ENCODE assay signal across 21 cellular contexts in the genomic region with DNA sequence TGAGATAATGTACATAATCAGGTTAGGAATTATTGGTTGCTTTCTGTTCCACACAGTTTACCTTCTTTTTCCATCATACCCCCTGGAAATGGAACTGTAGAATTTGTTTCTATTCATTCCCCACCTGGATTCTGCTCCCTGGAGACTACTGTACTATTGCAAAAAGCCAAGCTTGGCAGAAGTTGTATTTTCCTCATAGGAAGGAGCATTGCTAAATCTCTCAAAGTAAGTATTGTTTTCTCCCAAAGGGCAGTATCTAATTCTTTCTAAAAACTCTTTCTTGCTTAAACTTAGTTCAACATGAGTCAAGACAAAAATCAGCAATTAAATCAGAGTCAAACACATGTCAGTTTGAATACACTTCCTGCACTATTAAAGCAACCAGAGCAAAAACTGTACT.
"Had no signal": no experiment of that assay in that cellular context is flagged by ENCODE, and none has a peak within 500 bp of the region (broad histone marks: within the 10 kb centered on the region; RNA-seq: fewer than 3 reads in every experiment).

No MANE protein-coding gene starts in this region.

- DNase-seq: activated CD4-positive, alpha-beta T cell treated with anti-CD3 and anti-CD28 coated beads, Interleukin-2, amount 50 U/mL, for 4 hours; activated CD4-positive, CD25-positive, alpha-beta regulatory T cell treated with anti-CD3 and anti-CD28 coated beads, Interleukin-2, amount 50 U/mL, for 72 hours; activated effector memory CD4-positive, alpha-beta T cell treated with Interleukin-2 at 50 U/mL for 16 hours; activated T-cell treated with anti-CD3 and anti-CD28 coated beads, Interleukin-2, amount 50 U/mL, for 24 hours; amygdala; brain microvascular endothelial cell; esophagus squamous epithelium; glutamatergic neuron; immature natural killer cell; left cardiac atrium; mammary epithelial cell; mucosa of descending colon; occipital lobe; stimulated activated CD4-positive, alpha-beta T cell treated with anti-CD3 and anti-CD28 coated beads, Interleukin-4, amount 100 ng/mL, for 24 hours; stomach; SW 1271; uterus had no signal

- H3K9me3 Mint-ChIP-seq: activated naive CD4-positive, alpha-beta T cell treated with anti-CD3 and anti-CD28 coated beads, Interleukin-2, amount 50 U/mL, for 72 hours; activated T-cell treated with anti-CD3 and anti-CD28 coated beads, Interleukin-2, amount 50 U/mL, for 24 hours; natural killer cell treated with Interleukin-12 subunit alpha and Interleukin-12 subunit beta and Interleukin-15 and Interleukin-18, amount 100 ng/mL, for 72 hours; T-helper 2 cell treated with Interferon-gamma antibody and Interleukin-4, amounts not matched to agents 5 μg/mL and 100 μg/mL, for 36 hours had no signal

- H3K4me1 Mint-ChIP-seq: immature natural killer cell had no signal

- ATAC-seq: activated naive CD4-positive, alpha-beta T cell treated with anti-CD3 and anti-CD28 coated beads, Interleukin-2, amount 50 U/mL, for 72 hours; mucosa of descending colon; natural killer cell treated with Interleukin-12 subunit alpha and Interleukin-12 subunit beta and Interleukin-15 and Interleukin-18, amount 100 ng/mL, for 72 hours had no signal

- H3K4me3 ChIP-seq: esophagus squamous epithelium, mucosa of descending colon, prostate gland, stomach, uterus had no signal

- H3K4me3 Mint-ChIP-seq: activated T-cell treated with anti-CD3 and anti-CD28 coated beads, Interleukin-2, amount 50 U/mL, for 24 hours; immature natural killer cell; natural killer cell treated with Interleukin-12 subunit alpha and Interleukin-12 subunit beta and Interleukin-15 and Interleukin-18, amount 100 ng/mL, for 72 hours; T-helper 2 cell treated with Interferon-gamma antibody and Interleukin-4, amounts not matched to agents 5 μg/mL and 100 μg/mL, for 36 hours had no signal

- H3K36me3 Mint-ChIP-seq: activated naive CD4-positive, alpha-beta T cell treated with anti-CD3 and anti-CD28 coated beads, Interleukin-2, amount 50 U/mL, for 72 hours; immature natural killer cell; natural killer cell treated with Interleukin-12 subunit alpha and Interleukin-12 subunit beta and Interleukin-15 and Interleukin-18, amount 100 ng/mL, for 72 hours had no signal

- H3K27ac Mint-ChIP-seq: activated naive CD4-positive, alpha-beta T cell treated with anti-CD3 and anti-CD28 coated beads, Interleukin-2, amount 50 U/mL, for 72 hours; activated T-cell treated with anti-CD3 and anti-CD28 coated beads, Interleukin-2, amount 50 U/mL, for 24 hours; immature natural killer cell; natural killer cell treated with Interleukin-12 subunit alpha and Interleukin-12 subunit beta and Interleukin-15 and Interleukin-18, amount 100 ng/mL, for 72 hours; T-helper 2 cell treated with Interferon-gamma antibody and Interleukin-4, amounts not matched to agents 5 μg/mL and 100 μg/mL, for 36 hours had no signal

- H3K27me3 Mint-ChIP-seq: activated T-cell treated with anti-CD3 and anti-CD28 coated beads, Interleukin-2, amount 50 U/mL, for 24 hours; natural killer cell treated with Interleukin-12 subunit alpha and Interleukin-12 subunit beta and Interleukin-15 and Interleukin-18, amount 100 ng/mL, for 72 hours had no signal
